Comparison of ENCODE assay signal across 1 cellular context in genomic region chr14:77372304-77372841, GRCh38.
TF ChIP-seq lines count a peak whose summit lies in the region.

No MANE protein-coding gene starts in this region.

TF ChIP-seq in GM12878, 131 proteins besides CTCF, POLR2A, EP300 and RAD21 (continued from another document):
- TF ChIP-seq, protein P1, sequence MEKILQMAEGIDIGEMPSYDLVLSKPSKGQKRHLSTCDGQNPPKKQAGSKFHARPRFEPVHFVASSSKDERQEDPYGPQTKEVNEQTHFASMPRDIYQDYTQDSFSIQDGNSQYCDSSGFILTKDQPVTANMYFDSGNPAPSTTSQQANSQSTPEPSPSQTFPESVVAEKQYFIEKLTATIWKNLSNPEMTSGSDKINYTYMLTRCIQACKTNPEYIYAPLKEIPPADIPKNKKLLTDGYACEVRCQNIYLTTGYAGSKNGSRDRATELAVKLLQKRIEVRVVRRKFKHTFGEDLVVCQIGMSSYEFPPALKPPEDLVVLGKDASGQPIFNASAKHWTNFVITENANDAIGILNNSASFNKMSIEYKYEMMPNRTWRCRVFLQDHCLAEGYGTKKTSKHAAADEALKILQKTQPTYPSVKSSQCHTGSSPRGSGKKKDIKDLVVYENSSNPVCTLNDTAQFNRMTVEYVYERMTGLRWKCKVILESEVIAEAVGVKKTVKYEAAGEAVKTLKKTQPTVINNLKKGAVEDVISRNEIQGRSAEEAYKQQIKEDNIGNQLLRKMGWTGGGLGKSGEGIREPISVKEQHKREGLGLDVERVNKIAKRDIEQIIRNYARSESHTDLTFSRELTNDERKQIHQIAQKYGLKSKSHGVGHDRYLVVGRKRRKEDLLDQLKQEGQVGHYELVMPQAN (conservative IDR thresholded peaks at IDR 0.05), result no peak; the same call in 1 of the 2 replicates
- TF ChIP-seq NFIC (IDR thresholded peaks at IDR 0.05; ENCODE audit: low read depth, low read length), result peak; percentile 38; the same call in 1 of the 2 replicates
- TF ChIP-seq, protein P2, sequence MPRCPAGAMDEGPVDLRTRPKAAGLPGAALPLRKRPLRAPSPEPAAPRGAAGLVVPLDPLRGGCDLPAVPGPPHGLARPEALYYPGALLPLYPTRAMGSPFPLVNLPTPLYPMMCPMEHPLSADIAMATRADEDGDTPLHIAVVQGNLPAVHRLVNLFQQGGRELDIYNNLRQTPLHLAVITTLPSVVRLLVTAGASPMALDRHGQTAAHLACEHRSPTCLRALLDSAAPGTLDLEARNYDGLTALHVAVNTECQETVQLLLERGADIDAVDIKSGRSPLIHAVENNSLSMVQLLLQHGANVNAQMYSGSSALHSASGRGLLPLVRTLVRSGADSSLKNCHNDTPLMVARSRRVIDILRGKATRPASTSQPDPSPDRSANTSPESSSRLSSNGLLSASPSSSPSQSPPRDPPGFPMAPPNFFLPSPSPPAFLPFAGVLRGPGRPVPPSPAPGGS (IDR thresholded peaks at IDR 0.05; ENCODE audit: borderline replicate concordance, insufficient read depth, low read depth, low read length, poor library complexity, severe bottlenecking), result no peak
- TF ChIP-seq RUNX3 (IDR thresholded peaks at IDR 0.05; ENCODE audit: low read length), result peak; percentile 75
- no peak for TF ChIP-seq MTA3 (IDR thresholded peaks at IDR 0.05; ENCODE audit: borderline replicate concordance, low read length)
- TF ChIP-seq POLR2AphosphoS2 (IDR thresholded peaks at IDR 0.05; ENCODE audit: low read depth, low read length), result no peak
- TF ChIP-seq, protein P3, sequence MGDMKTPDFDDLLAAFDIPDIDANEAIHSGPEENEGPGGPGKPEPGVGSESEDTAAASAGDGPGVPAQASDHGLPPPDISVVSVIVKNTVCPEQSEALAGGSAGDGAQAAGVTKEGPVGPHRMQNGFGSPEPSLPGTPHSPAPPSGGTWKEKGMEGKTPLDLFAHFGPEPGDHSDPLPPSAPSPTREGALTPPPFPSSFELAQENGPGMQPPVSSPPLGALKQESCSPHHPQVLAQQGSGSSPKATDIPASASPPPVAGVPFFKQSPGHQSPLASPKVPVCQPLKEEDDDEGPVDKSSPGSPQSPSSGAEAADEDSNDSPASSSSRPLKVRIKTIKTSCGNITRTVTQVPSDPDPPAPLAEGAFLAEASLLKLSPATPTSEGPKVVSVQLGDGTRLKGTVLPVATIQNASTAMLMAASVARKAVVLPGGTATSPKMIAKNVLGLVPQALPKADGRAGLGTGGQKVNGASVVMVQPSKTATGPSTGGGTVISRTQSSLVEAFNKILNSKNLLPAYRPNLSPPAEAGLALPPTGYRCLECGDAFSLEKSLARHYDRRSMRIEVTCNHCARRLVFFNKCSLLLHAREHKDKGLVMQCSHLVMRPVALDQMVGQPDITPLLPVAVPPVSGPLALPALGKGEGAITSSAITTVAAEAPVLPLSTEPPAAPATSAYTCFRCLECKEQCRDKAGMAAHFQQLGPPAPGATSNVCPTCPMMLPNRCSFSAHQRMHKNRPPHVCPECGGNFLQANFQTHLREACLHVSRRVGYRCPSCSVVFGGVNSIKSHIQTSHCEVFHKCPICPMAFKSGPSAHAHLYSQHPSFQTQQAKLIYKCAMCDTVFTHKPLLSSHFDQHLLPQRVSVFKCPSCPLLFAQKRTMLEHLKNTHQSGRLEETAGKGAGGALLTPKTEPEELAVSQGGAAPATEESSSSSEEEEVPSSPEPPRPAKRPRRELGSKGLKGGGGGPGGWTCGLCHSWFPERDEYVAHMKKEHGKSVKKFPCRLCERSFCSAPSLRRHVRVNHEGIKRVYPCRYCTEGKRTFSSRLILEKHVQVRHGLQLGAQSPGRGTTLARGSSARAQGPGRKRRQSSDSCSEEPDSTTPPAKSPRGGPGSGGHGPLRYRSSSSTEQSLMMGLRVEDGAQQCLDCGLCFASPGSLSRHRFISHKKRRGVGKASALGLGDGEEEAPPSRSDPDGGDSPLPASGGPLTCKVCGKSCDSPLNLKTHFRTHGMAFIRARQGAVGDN (IDR thresholded peaks at IDR 0.05), result 0 out of 2 replicates have a peak, but pooled peaks have one; percentile 31
- TF ChIP-seq STAT1 (conservative IDR thresholded peaks at IDR 0.05), result no peak
- TF ChIP-seq ZNF217 (IDR thresholded peaks at IDR 0.05), result peak; percentile 83; the same call in 1 of the 2 replicates
- peak; percentile 81 to 82; a peak in 3 of 4 replicates for TF ChIP-seq IKZF2 (IDR thresholded peaks at IDR 0.05)
- peak; percentile 84 for TF ChIP-seq RAD51 (IDR thresholded peaks at IDR 0.05)
- TF ChIP-seq TCF3 (IDR thresholded peaks at IDR 0.05; ENCODE audit: borderline replicate concordance, insufficient read depth, low read depth, low read length), result no peak
- no peak for TF ChIP-seq NRF1 (conservative IDR thresholded peaks at IDR 0.05; ENCODE audit: low read depth, low read length)
- TF ChIP-seq NBN (IDR thresholded peaks at IDR 0.05), result peak; percentile 71
- TF ChIP-seq SUPT20H (IDR thresholded peaks at IDR 0.05; ENCODE audit: borderline replicate concordance, control insufficient read depth, low read depth, low read length), result no peak
TF ChIP-seq in GM12878: peak in this region for 32.
